In genomic region chr15:41813426-41813825, GRCh38 we compare ENCODE assay signal across 27 cellular contexts.
"Had no signal": no experiment of that assay in that cellular context is flagged by ENCODE, and none has a peak within 500 bp of the region (broad histone marks: within the 10 kb centered on the region; RNA-seq: fewer than 3 reads in every experiment).

No MANE protein-coding gene starts in this region.

- H3K4me1 ChIP-seq: neural progenitor cell, parathyroid adenoma, right atrium auricular region, right lobe of liver, uterus had no signal

- H3K36me3 ChIP-seq: neural progenitor cell, uterus had no signal

- ATAC-seq: left colon; left lung; natural killer cell; right lobe of liver; stimulated activated memory B cell treated with anti-CD40 and anti-IgM and Interleukin-4, amounts not matched to agents 10 μg/mL and 1 μg/mL and 100 μg/mL, for 72 hours; stimulated activated naive CD8-positive, alpha-beta T cell treated with anti-CD3 and anti-CD28 coated beads, Interleukin-15, amount 100 ng/mL, for 72 hours had no signal

- H3K4me1 Mint-ChIP-seq: mesothelial cell of epicardium had no signal

- DNase-seq: hypothalamus; immature natural killer cell; kidney; left colon; left lung; mesendoderm; naive B cell; natural killer cell; nephron progenitor cell; occipital lobe; right lobe of liver; stimulated activated CD4-positive, alpha-beta T cell treated with anti-CD3 and anti-CD28 coated beads, Interleukin-12 subunit alpha, Interleukin-12 subunit beta, amount 100 ng/mL, for 4 hours; stimulated activated CD4-positive, alpha-beta T cell treated with anti-CD3 and anti-CD28 coated beads, Interleukin-15, amount 100 ng/mL, for 24 hours; stimulated activated CD4-positive, alpha-beta T cell treated with anti-CD3 and anti-CD28 coated beads, Interleukin-4, amount 100 ng/mL, for 24 hours; stimulated activated naive CD4-positive, alpha-beta T cell treated with Interleukin-2 at 50 U/mL for 16 hours; stimulated activated naive CD8-positive, alpha-beta T cell treated with anti-CD3 and anti-CD28 coated beads, Interleukin-15, amount 100 ng/mL, for 72 hours; uterus had no signal

- H3K4me3 ChIP-seq: left lung, lung, neural progenitor cell, right atrium auricular region, right lobe of liver, smooth muscle cell, tibial nerve, uterus had no signal

- H3K27me3 Mint-ChIP-seq: naive B cell; stimulated activated memory B cell treated with anti-CD40 and anti-IgM and Interleukin-4, amounts not matched to agents 10 μg/mL and 1 μg/mL and 100 μg/mL, for 72 hours; stimulated activated naive CD8-positive, alpha-beta T cell treated with anti-CD3 and anti-CD28 coated beads, Interleukin-15, amount 100 ng/mL, for 72 hours; type B pancreatic cell had no signal

- H3K9me3 ChIP-seq: left lung, neutrophil, right atrium auricular region, right lobe of liver, tibial nerve, uterus had no signal

- H3K27me3 ChIP-seq: left lung, neural progenitor cell, neutrophil, right atrium auricular region, right lobe of liver, tibial nerve, uterus had no signal

- H3K4me3 Mint-ChIP-seq: immature natural killer cell; mesothelial cell of epicardium; naive B cell; natural killer cell; nephron progenitor cell; neural progenitor cell; stimulated activated memory B cell treated with anti-CD40 and anti-IgM and Interleukin-4, amounts not matched to agents 10 μg/mL and 1 μg/mL and 100 μg/mL, for 72 hours; stimulated activated naive CD8-positive, alpha-beta T cell treated with anti-CD3 and anti-CD28 coated beads, Interleukin-15, amount 100 ng/mL, for 72 hours; type B pancreatic cell had no signal

- H3K27ac ChIP-seq: left lung, neural progenitor cell, neutrophil, parathyroid adenoma, right atrium auricular region, right lobe of liver, tibial nerve, uterus had no signal

- H3K9me3 Mint-ChIP-seq: immature natural killer cell; mesothelial cell of epicardium; naive B cell; natural killer cell; nephron progenitor cell; neural progenitor cell; stimulated activated memory B cell treated with anti-CD40 and anti-IgM and Interleukin-4, amounts not matched to agents 10 μg/mL and 1 μg/mL and 100 μg/mL, for 72 hours; stimulated activated naive CD8-positive, alpha-beta T cell treated with anti-CD3 and anti-CD28 coated beads, Interleukin-15, amount 100 ng/mL, for 72 hours; type B pancreatic cell had no signal

- H3K27ac Mint-ChIP-seq: immature natural killer cell; mesothelial cell of epicardium; natural killer cell; nephron progenitor cell; stimulated activated memory B cell treated with anti-CD40 and anti-IgM and Interleukin-4, amounts not matched to agents 10 μg/mL and 1 μg/mL and 100 μg/mL, for 72 hours; type B pancreatic cell had no signal
